Comparison of ENCODE assay signal across 10 cellular contexts in genomic region chr9:121567142-121568100, GRCh38.
DNase-seq lines count a peak whose midpoint lies in the region; ATAC-seq and TF ChIP-seq lines count a peak whose summit lies in the region.
"Had no signal": no experiment of that assay in that cellular context is flagged by ENCODE, and none has a peak within 500 bp of the region (broad histone marks: within the 10 kb centered on the region; RNA-seq: fewer than 3 reads in every experiment).

No MANE protein-coding gene starts in this region.

- H3K27me3 ChIP-seq in BJ (ENCODE audit: control insufficient read depth, insufficient read depth, low read length) (no peaks in the 10 kb centered on the region; the same call in none of the 2 replicates), rectal smooth muscle tissue (ENCODE audit: control insufficient read depth, insufficient read depth, low read length) (no peaks in the 10 kb centered on the region)

- CTCF ChIA-PET in BJ (lab: Yijun Ruan, JAX) = interaction anchor here (1.1 to 3.2 kb wide), 5 partner anchors 10 to 21 kb away, joined by 4 to 11 read pairs (median 5); no protein-coding TSS in a partner anchor

- intact Hi-C loops in left cardiac atrium (cut with DNase I) = no loop called here

- DNase-seq in BJ (ENCODE audit: low read depth) = no peak
- DNase-seq in astrocyte of the hippocampus (ENCODE audit: low read depth, low spot score) = peak; percentile 40
- DNase-seq in left cardiac atrium = peak; percentile 46
- DNase-seq in NCI-H2196 (lab: John Stamatoyannopoulos, UW; ENCODE audit: unreplicated experiment) = no peak
- no peak for DNase-seq in middle frontal gyrus (ENCODE audit: extremely low spot score, low spot score)
- no peak for DNase-seq in activated CD4-positive, CD25-positive, alpha-beta regulatory T cell treated with anti-CD3 and anti-CD28 coated beads, Interleukin-2, amount 50 U/mL, for 72 hours
- DNase-seq: CD4-positive, alpha-beta T cell; Karpas-422 had no signal

- ATAC-seq in left cardiac atrium (peak; percentile 43 to 47), HG03469 (IDR thresholded peaks at IDR 0.05; ENCODE audit: unreplicated experiment) (no peak)

- POLR2A ChIA-PET in BJ (lab: Charles Lee) = no interaction called here

- peak overlapping the region; percentile 30 for H3K9ac ChIP-seq in rectal smooth muscle tissue (ENCODE audit: low read length)

- no peak for TF ChIP-seq CTCF in BJ (IDR thresholded peaks at IDR 0.05; ENCODE audit: insufficient read depth, low read depth, low read length)

- H3K4me3 ChIP-seq in BJ (ENCODE audit: low read depth, low read length) (peak overlapping the region; percentile 2; the same call in 1 of the 2 replicates), rectal smooth muscle tissue (ENCODE audit: low read length) (peak overlapping the region; percentile 74)

- peak overlapping the region; percentile 87 for H3K27ac ChIP-seq in rectal smooth muscle tissue (ENCODE audit: low read depth, low read length)

- H3K4me1 ChIP-seq in rectal smooth muscle tissue (ENCODE audit: control insufficient read depth, insufficient read depth, low read length) = peaks cover 39% of the 10 kb centered on the region

- H3K36me3 ChIP-seq in BJ (ENCODE audit: control insufficient read depth, insufficient read depth, low read length) (no peaks in the 10 kb centered on the region), rectal smooth muscle tissue (ENCODE audit: control insufficient read depth, insufficient read depth, low read length) (no peaks in the 10 kb centered on the region)

Comparison
In these comparisons a context has a peak if more than half of its experiments do, and no peak if none do; other contexts are left out.
1. DNase-seq: peak in astrocyte of the hippocampus (single experiment) and left cardiac atrium (single experiment); none in BJ (single experiment), NCI-H2196 (single experiment), middle frontal gyrus (single experiment) and activated CD4-positive, CD25-positive, alpha-beta regulatory T cell treated with anti-CD3 and anti-CD28 coated beads, Interleukin-2, amount 50 U/mL, for 72 hours (single experiment).